In the genomic region with DNA sequence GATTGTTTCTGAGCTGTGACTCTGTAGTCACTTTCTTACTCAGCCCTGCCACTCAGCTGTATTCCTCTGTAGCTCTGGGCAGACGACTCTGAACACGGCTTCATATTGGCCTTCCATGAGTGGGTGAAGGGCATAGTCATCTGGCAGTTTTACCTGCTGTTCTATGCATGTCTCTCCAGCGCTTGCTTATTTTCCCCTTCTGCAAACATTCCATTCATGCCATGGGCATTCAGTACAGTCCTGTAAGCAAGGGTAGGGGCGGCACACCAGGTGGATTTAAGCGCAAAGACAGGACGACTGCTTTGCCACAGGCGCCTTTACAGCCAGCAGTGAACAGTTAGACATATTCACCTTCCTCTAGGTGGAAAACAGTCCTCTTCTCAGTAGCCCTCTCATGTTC, we compare ENCODE assay signal across 15 cellular contexts. TPM values are rescaled to one million over a fixed set of nuclear protein-coding genes. Genes with fewer than 3 reads are reported as not detected.
DNase-seq lines count a peak whose midpoint lies in the region; ATAC-seq and TF ChIP-seq lines count a peak whose summit lies in the region.
"Had no signal": no experiment of that assay in that cellular context is flagged by ENCODE, and none has a peak within 500 bp of the region (broad histone marks: within the 10 kb centered on the region; RNA-seq: fewer than 3 reads in every experiment).

No MANE protein-coding gene starts in this region.

- no peak overlapping the region for H4K12ac ChIP-seq in trophoblast cell (ENCODE audit: low read depth, low read length)

- no peaks in the 10 kb centered on the region for H4K20me1 ChIP-seq in GM23248 (ENCODE audit: insufficient read depth)

- H3K9me3 ChIP-seq in body of pancreas (no peaks in the 10 kb centered on the region), left lung (no peaks in the 10 kb centered on the region), trophoblast cell (ENCODE audit: insufficient read depth, low read depth, low read length) (peaks cover 2% of the 10 kb centered on the region), GM23248 (ENCODE audit: low read depth) (no peaks in the 10 kb centered on the region)

- intact Hi-C loops in body of pancreas (cut with DNase I) (no loop called here), left lung (cut with DNase I) (no loop called here)

- H3K4me1 ChIP-seq in body of pancreas (peaks cover 24% of the 10 kb centered on the region), left lung (peaks cover 8 to 21% of the 10 kb centered on the region in 2 donors), trophoblast cell (ENCODE audit: control insufficient read depth in 1 of 2, insufficient read depth in 2 of 2, low read length in 2 of 2) (peaks cover 7 to 9% of the 10 kb centered on the region in 2 experiments), GM23248 (ENCODE audit: insufficient read depth) (peaks cover 11% of the 10 kb centered on the region)

- peak overlapping the region; percentile 40 for H3K18ac ChIP-seq in trophoblast cell (ENCODE audit: low read length)

- H3K14ac ChIP-seq in trophoblast cell (ENCODE audit: low read length): no peak overlapping the region

- peak overlapping the region in 3 of 4 donors; percentile 65 to 77 (median 69) for H3K27ac ChIP-seq in body of pancreas
- peak overlapping the region; percentile 14 to 43 for H3K27ac ChIP-seq in left lung
- no peak overlapping the region for H3K27ac ChIP-seq in trophoblast cell (ENCODE audit: low read depth, low read length)
- no peak overlapping the region for H3K27ac ChIP-seq in GM23248

- no peak overlapping the region for H2BK5ac ChIP-seq in trophoblast cell (ENCODE audit: low read depth, low read length, poor library complexity)

- ATAC-seq in body of pancreas: peak; percentile 49
- ATAC-seq in left lung: peak; percentile 69
- ATAC-seq in HG03175 (IDR thresholded peaks at IDR 0.05; ENCODE audit: unreplicated experiment): no peak

- H2AK5ac ChIP-seq in trophoblast cell (ENCODE audit: low read length): no peak overlapping the region

- no peak overlapping the region for H3K23ac ChIP-seq in trophoblast cell (ENCODE audit: low read length)

- H2AFZ ChIP-seq in trophoblast cell (ENCODE audit: insufficient read depth, low read length, poor library complexity) (no peak overlapping the region), GM23248 (no peak overlapping the region)

- peaks cover 18% of the 10 kb centered on the region for H3F3A ChIP-seq in GM23248 (ENCODE audit: insufficient read depth)

- peak in 2 of 3 donors; percentile 8 to 35 for TF ChIP-seq POLR2A in body of pancreas (IDR thresholded peaks at IDR 0.05)

- 57 to 64% methylated on average over 7 of the region's 7 CpGs for WGBS in body of pancreas, 2 donors
- WGBS in trophoblast cell (ENCODE audit: extremely low coverage, insufficient coverage, insufficient read length): no CpG with 5 or more reads among the region's 7 CpGs
- 96% methylated on average over 7 of the region's 7 CpGs for WGBS in GM23248 (ENCODE audit: low coverage in 1 of 2, low lambda C conversion rate in 2 of 2, missing lambda C conversion rate in 2 of 2), 2 experiments

- H3K4me2 ChIP-seq in trophoblast cell (ENCODE audit: low read length) (peak overlapping the region; percentile 15), GM23248 (ENCODE audit: unreplicated experiment) (no peak overlapping the region)

- peak overlapping the region; percentile 38 for H2BK120ac ChIP-seq in trophoblast cell (ENCODE audit: insufficient read depth, low read length, poor library complexity)

- in situ Hi-C loops in GM23248 (cut with MboI): no loop called here

- no peak overlapping the region for H4K8ac ChIP-seq in trophoblast cell (ENCODE audit: low read depth, low read length)

- TF ChIP-seq CTCF in body of pancreas (IDR thresholded peaks at IDR 0.05): no peak
- TF ChIP-seq CTCF in left lung (IDR thresholded peaks at IDR 0.05): no peak

- peaks cover 7% of the 10 kb centered on the region for H3K79me1 ChIP-seq in trophoblast cell (ENCODE audit: low read length)

- H3K27me3 ChIP-seq in body of pancreas (no peaks in the 10 kb centered on the region), left lung (no peaks in the 10 kb centered on the region), trophoblast cell (ENCODE audit: insufficient read depth, low read length) (no peaks in the 10 kb centered on the region), GM23248 (replicated peaks; ENCODE audit: insufficient read depth) (no peaks in the 10 kb centered on the region)

- DNase-seq in ELF-1 (ENCODE audit: low read depth, low spot score): peak; percentile 14
- DNase-seq in body of pancreas: peak in 3 of 4 donors; percentile 43 to 60 (median 49)
- DNase-seq in left lung: no peak
- peak; percentile 17 to 37 for DNase-seq in trophoblast cell
- no peak for DNase-seq in NCI-H345 (lab: John Stamatoyannopoulos, UW)
- no peak for DNase-seq in GM23248
- no peak for DNase-seq in GOT3 (lab: John Stamatoyannopoulos, UW)
- DNase-seq: C1 segment of cervical spinal cord, EL, MV-4-11, NCI-H1417 treated with DMSO at 0.1 percent for 48 hours, NCI-H2029 treated with DMSO at 0.1 percent for 48 hours, NCI-H524 treated with DMSO at 0.1 percent for 48 hours, OCI-M1 had no signal

- no peak overlapping the region for H3K4ac ChIP-seq in trophoblast cell (ENCODE audit: low read depth, low read length)

- H2BK12ac ChIP-seq in trophoblast cell (ENCODE audit: low read length): no peak overlapping the region

- H3K79me2 ChIP-seq in trophoblast cell (ENCODE audit: control insufficient read depth, insufficient read depth, low read length, poor library complexity) (peaks cover 6% of the 10 kb centered on the region), GM23248 (ENCODE audit: insufficient read depth) (peaks cover 47% of the 10 kb centered on the region)

- H3K4me3 ChIP-seq in body of pancreas: no peak overlapping the region
- H3K4me3 ChIP-seq in left lung: no peak overlapping the region
- H3K4me3 ChIP-seq in trophoblast cell (ENCODE audit: low read depth, low read length): no peak overlapping the region
- no peak overlapping the region for H3K4me3 ChIP-seq in GM23248

- no peaks in the 10 kb centered on the region for H3K9me2 ChIP-seq in GM23248 (ENCODE audit: insufficient read depth)

- no peak overlapping the region for H3K9ac ChIP-seq in trophoblast cell (ENCODE audit: low read length)
- no peak overlapping the region for H3K9ac ChIP-seq in GM23248

- H3K36me3 ChIP-seq in body of pancreas (replicated peaks in 1 of 2; ENCODE audit: insufficient read depth in 1 of 2, low read depth in 2 of 2) (no peaks in the 10 kb centered on the region), left lung (peaks cover 0 to 4% of the 10 kb centered on the region in 2 donors), trophoblast cell (ENCODE audit: control insufficient read depth in 1 of 2, insufficient read depth in 2 of 2, low read length in 2 of 2) (no peaks in the 10 kb centered on the region), GM23248 (ENCODE audit: low read depth) (0 out of 2 replicates have a peak, but pooled peaks cover 5% of the 10 kb centered on the region)

- no peak overlapping the region for H4K91ac ChIP-seq in trophoblast cell (ENCODE audit: low read depth, low read length)

RNA-seq across cellular contexts. Expression of a gene that starts 4.4 kb away (rescaled TPM):
- total RNA-seq in body of pancreas (10 to 100 TPM; 29.3 to 49.3 TPM), left lung (10 to 100 TPM; 84.5 to 86.6 TPM)
- 90.2 and 90.5 TPM in 2 replicates for polyA plus RNA-seq in trophoblast cell (2013)
- total RNA-seq in GM23248 (2014; rRNA removed; shearing (Covaris generic)): 38.7 and 43.4 TPM in 2 replicates
- polyA plus RNA-seq in GM23248 (2016; fragmentation: Nextera tagmentation; extraction: Ambion mirVana): 10.5 and 10.7 TPM in 2 replicates

Comparison
In these comparisons a context has a peak if more than half of its experiments do, and no peak if none do; other contexts are left out.
1. DNase-seq: peak in ELF-1 (single experiment), body of pancreas (3 of 4) and trophoblast cell (2 of 2); none in left lung (0 of 2), NCI-H345 (single experiment), GM23248 (single experiment) and GOT3 (single experiment).
2. H3K27ac ChIP-seq: peak in body of pancreas (3 of 4) and left lung (2 of 2); none in trophoblast cell (single experiment) and GM23248 (single experiment).